8 cellular contexts compared by ENCODE assay signal in genomic region chr2:27771548-27772335, GRCh38. TPM values are rescaled to one million over a fixed set of nuclear protein-coding genes. Genes with fewer than 3 reads are reported as not detected.
DNase-seq lines count a peak whose midpoint lies in the region; ATAC-seq and TF ChIP-seq lines count a peak whose summit lies in the region.

Gene MRPL33 (plus strand): TSS chr2:27771719. CDS start chr2:27771778, 59 bp downstream.

- BruUV-seq in OCI-LY7 (replicated peaks; lab: Mats Ljungman, UMichigan), result TSS peak; percentile 64

- H3K9me2 ChIP-seq in OCI-LY7 (ENCODE audit: insufficient read depth, low read length), result peaks cover 5% of the 10 kb centered on the region; the same call in 1 of the 2 replicates

- peaks cover 17% of the 10 kb centered on the region; the same call in 1 of the 2 replicates for H3K36me3 ChIP-seq in OCI-LY7 (ENCODE audit: insufficient read depth, low read length)

- H3K4me3 ChIP-seq in OCI-LY7 (ENCODE audit: low read depth, low read length, poor library complexity, severe bottlenecking), result peak within 1 kb of the TSS; percentile 82

- H3K4me2 ChIP-seq in OCI-LY7 (ENCODE audit: low read length), result peak within 1 kb of the TSS; percentile 69

- peak within 1 kb of the TSS; percentile 7 for H3K27ac ChIP-seq in OCI-LY7 (ENCODE audit: low read depth, low read length, poor library complexity, severe bottlenecking)

- H3K79me2 ChIP-seq in OCI-LY7 (ENCODE audit: insufficient read depth, low read depth, low read length), result peaks cover 14% of the 10 kb centered on the region

- H2AFZ ChIP-seq in OCI-LY7 (ENCODE audit: low read length), result peak within 1 kb of the TSS; percentile 99

- intact Hi-C loops in OCI-LY7 (cut with micrococcal nuclease; ENCODE audit: unreplicated experiment), result loop anchor here (5.0 kb wide), 2 partner anchors 121 to 621 kb away; partner anchors contain the start of genes BABAM2, FOSL2 and RBKS

- TF ChIP-seq CTCF in OCI-LY7 (conservative IDR thresholded peaks at IDR 0.05; ENCODE audit: low read length), result no peak

- DNase-seq in D341Med (ENCODE audit: low spot score) (peak; percentile 95), HuH-7.5 (ENCODE audit: low spot score) (peak; percentile 87), OCI-LY7 (ENCODE audit: low spot score) (peak; percentile 87), activated T-cell treated with anti-CD3 and anti-CD28 coated beads for 1 hour (ENCODE audit: low read depth) (peak; percentile 89), epidermal melanocyte (ENCODE audit: insufficient read length, low spot score) (peak; percentile 92), middle frontal gyrus (ENCODE audit: extremely low spot score, low spot score) (peak; percentile 89)
- DNase-seq in stimulated activated CD8-positive, alpha-beta memory T cell treated with anti-CD3 and anti-CD28 coated beads, Interleukin-4, amount 100 ng/mL, for 1 hour (ENCODE audit: low read depth in 2 of 2, low spot score in 1 of 2), result peak; percentile 74 to 82

- no peaks in the 10 kb centered on the region for H4K20me1 ChIP-seq in OCI-LY7 (ENCODE audit: insufficient read depth, low read length)

- H3K4me1 ChIP-seq in OCI-LY7 (ENCODE audit: insufficient read depth, low read length, poor library complexity, severe bottlenecking), result peaks cover 12% of the 10 kb centered on the region

- H3K9me3 ChIP-seq in OCI-LY7 (ENCODE audit: low read length), result no peaks in the 10 kb centered on the region

- POLR2A ChIA-PET in OCI-LY7 (lab: Charles Lee), result interaction anchor here (0.7 to 1.0 kb wide), 2 partner anchors 9 to 17 kb away, joined by 3 to 5 read pairs; no protein-coding TSS in a partner anchor

- ATAC-seq in GM21515 (IDR thresholded peaks at IDR 0.05; ENCODE audit: unreplicated experiment), result peak; percentile 92

- CTCF ChIA-PET in OCI-LY7 (lab: Charles Lee; ENCODE audit: unreplicated experiment), result no interaction called here

RNA-seq across cellular contexts. Expression of gene MRPL33, which starts in this region (rescaled TPM):
- total RNA-seq in OCI-LY7 (2014; rRNA removed; shearing (Covaris generic)), result 51.2 and 51.5 TPM in 2 replicates
- total RNA-seq in OCI-LY7 (2022), result 40.4 and 43.8 TPM in 2 replicates

Comparison
In these comparisons a context has a peak if more than half of its experiments do, and no peak if none do; other contexts are left out.
1. Peak in every context shown above with its lines: DNase-seq, ATAC-seq, H3K4me3 ChIP-seq and H3K27ac ChIP-seq.